26 cellular contexts compared by ENCODE assay signal in genomic region chr3:171488479-171488878, GRCh38.
"Had no signal": no experiment of that assay in that cellular context is flagged by ENCODE, and none has a peak within 500 bp of the region (broad histone marks: within the 10 kb centered on the region; RNA-seq: fewer than 3 reads in every experiment).

No MANE protein-coding gene starts in this region.

- H3K9me3 Mint-ChIP-seq: immature natural killer cell; memory B cell; natural killer cell treated with Interleukin-12 subunit alpha and Interleukin-12 subunit beta and Interleukin-15 and Interleukin-18, amount 100 ng/mL, for 72 hours; stimulated activated naive CD8-positive, alpha-beta T cell treated with anti-CD3 and anti-CD28 coated beads, Interleukin-15, Interleukin-2, amounts not matched to agents 100 ng/mL and 50 ng/mL, for 24 hours had no signal

- H3K36me3 ChIP-seq: left ventricle myocardium inferior, ovary, prostate gland, suprapubic skin, thoracic aorta, tibial artery, upper lobe of right lung had no signal

- H3K9me3 ChIP-seq: left ventricle myocardium inferior, mucosa of descending colon, ovary, prostate gland, suprapubic skin, thoracic aorta, tibial artery, upper lobe of right lung had no signal

- H3K27me3 ChIP-seq: ovary, suprapubic skin, tibial artery, upper lobe of right lung had no signal

- ATAC-seq: mucosa of descending colon; naive thymus-derived CD4-positive, alpha-beta T cell; natural killer cell treated with Interleukin-12 subunit alpha and Interleukin-12 subunit beta and Interleukin-15 and Interleukin-18, amount 100 ng/mL, for 72 hours; right cardiac atrium; sciatic nerve; upper lobe of right lung had no signal

- H3K36me3 Mint-ChIP-seq: immature natural killer cell; memory B cell; natural killer cell treated with Interleukin-12 subunit alpha and Interleukin-12 subunit beta and Interleukin-15 and Interleukin-18, amount 100 ng/mL, for 72 hours had no signal

- H3K27ac ChIP-seq: left ventricle myocardium inferior, ovary, prostate gland, skin epidermis, suprapubic skin, thoracic aorta, tibial artery, upper lobe of right lung had no signal

- H3K4me3 Mint-ChIP-seq: immature natural killer cell; memory B cell; naive thymus-derived CD4-positive, alpha-beta T cell; natural killer cell treated with Interleukin-12 subunit alpha and Interleukin-12 subunit beta and Interleukin-15 and Interleukin-18, amount 100 ng/mL, for 72 hours; stimulated activated naive CD8-positive, alpha-beta T cell treated with anti-CD3 and anti-CD28 coated beads, Interleukin-15, Interleukin-2, amounts not matched to agents 100 ng/mL and 50 ng/mL, for 24 hours had no signal

- DNase-seq: hypothalamus; immature natural killer cell; left ventricle myocardium inferior; midbrain; mucosa of descending colon; naive thymus-derived CD4-positive, alpha-beta T cell; ovary; retina; right cardiac atrium; stimulated activated CD4-positive, alpha-beta T cell treated with anti-CD3 and anti-CD28 coated beads, Interleukin-12 subunit alpha, Interleukin-12 subunit beta, amount 100 ng/mL, for 4 hours; stimulated activated CD4-positive, alpha-beta T cell treated with anti-CD3 and anti-CD28 coated beads, Interleukin-15, amount 100 ng/mL, for 24 hours; stimulated activated CD4-positive, alpha-beta T cell treated with anti-CD3 and anti-CD28 coated beads, Interleukin-2, amount 100 ng/mL, for 24 hours; stimulated activated CD4-positive, alpha-beta T cell treated with anti-CD3 and anti-CD28 coated beads, Interleukin-4, amount 100 ng/mL, for 1 hour; stimulated activated naive CD4-positive, alpha-beta T cell; tibial artery; trophoblast cell; upper lobe of right lung had no signal

- H3K27ac Mint-ChIP-seq: immature natural killer cell; memory B cell; naive thymus-derived CD4-positive, alpha-beta T cell; natural killer cell treated with Interleukin-12 subunit alpha and Interleukin-12 subunit beta and Interleukin-15 and Interleukin-18, amount 100 ng/mL, for 72 hours; stimulated activated naive CD8-positive, alpha-beta T cell treated with anti-CD3 and anti-CD28 coated beads, Interleukin-15, Interleukin-2, amounts not matched to agents 100 ng/mL and 50 ng/mL, for 24 hours had no signal

- H3K4me1 ChIP-seq: left ventricle myocardium inferior, prostate gland, suprapubic skin, tibial artery, upper lobe of right lung had no signal

- H3K27me3 Mint-ChIP-seq: memory B cell; naive thymus-derived CD4-positive, alpha-beta T cell; natural killer cell treated with Interleukin-12 subunit alpha and Interleukin-12 subunit beta and Interleukin-15 and Interleukin-18, amount 100 ng/mL, for 72 hours; stimulated activated naive CD8-positive, alpha-beta T cell treated with anti-CD3 and anti-CD28 coated beads, Interleukin-15, Interleukin-2, amounts not matched to agents 100 ng/mL and 50 ng/mL, for 24 hours had no signal

- H3K4me3 ChIP-seq: left ventricle myocardium inferior, lung, mucosa of descending colon, ovary, prostate gland, skin epidermis, suprapubic skin, thoracic aorta, tibial artery, upper lobe of right lung had no signal
